8 cellular contexts compared by ENCODE assay signal in genomic region chr7:142873281-142873784, GRCh38. TPM values are rescaled to one million over a fixed set of nuclear protein-coding genes. Genes with fewer than 3 reads are reported as not detected.
A peak's percentile ranks its signal among the peaks of the same experiment; 100 is the strongest.
DNase-seq lines count a peak whose midpoint lies in the region; ATAC-seq and TF ChIP-seq lines count a peak whose summit lies in the region.

No MANE protein-coding gene starts in this region.

- TF ChIP-seq CTCF in cardiac muscle cell (IDR thresholded peaks at IDR 0.05; ENCODE audit: low read depth, low read length) (peak; percentile 49), WERI-Rb-1 (IDR thresholded peaks at IDR 0.05; ENCODE audit: low read depth, low read length) (peak; percentile 92), glutamatergic neuron (IDR thresholded peaks at IDR 0.05; ENCODE audit: partially characterized antibody, unreplicated experiment) (peak; percentile 53), upper lobe of right lung (IDR thresholded peaks at IDR 0.05) (peak; percentile 47)

- H3K27me3 Mint-ChIP-seq in glutamatergic neuron (ENCODE audit: unreplicated experiment) = peaks cover 1% of the 10 kb centered on the region

- no peak for ATAC-seq in left cardiac atrium
- ATAC-seq in HG03039 (IDR thresholded peaks at IDR 0.05; ENCODE audit: unreplicated experiment) = peak; percentile 56
- peak; percentile 39 for ATAC-seq in upper lobe of right lung

- H3K27ac ChIP-seq in cardiac muscle cell = no peak overlapping the region
- H3K27ac ChIP-seq in WERI-Rb-1 = no peak overlapping the region
- H3K27ac ChIP-seq in upper lobe of right lung = no peak overlapping the region

- H3K9me3 Mint-ChIP-seq in glutamatergic neuron (ENCODE audit: unreplicated experiment) = peaks cover 6% of the 10 kb centered on the region

- H3K27me3 ChIP-seq in cardiac muscle cell = no peaks in the 10 kb centered on the region
- no peaks in the 10 kb centered on the region for H3K27me3 ChIP-seq in WERI-Rb-1 (ENCODE audit: insufficient read depth, low read depth, severe bottlenecking)
- H3K27me3 ChIP-seq in upper lobe of right lung = no peaks in the 10 kb centered on the region

- no peaks in the 10 kb centered on the region for H3K36me3 ChIP-seq in cardiac muscle cell
- no peaks in the 10 kb centered on the region for H3K36me3 ChIP-seq in WERI-Rb-1
- no peaks in the 10 kb centered on the region for H3K36me3 ChIP-seq in upper lobe of right lung

- peaks cover 19% of the 10 kb centered on the region for H3K36me3 Mint-ChIP-seq in glutamatergic neuron (ENCODE audit: unreplicated experiment)

- H3K4me3 ChIP-seq in cardiac muscle cell = no peak overlapping the region
- no peak overlapping the region for H3K4me3 ChIP-seq in WERI-Rb-1 (ENCODE audit: low read depth, low read length)
- H3K4me3 ChIP-seq in upper lobe of right lung = no peak overlapping the region

- DNase-seq in cardiac muscle cell (ENCODE audit: low read depth in 1 of 2, low spot score in 1 of 2) (peak in 1 of 2 donors; percentile 16), left cardiac atrium (no peak), WERI-Rb-1 (peak; percentile 61), glutamatergic neuron (no peak), upper lobe of right lung (no peak), T-helper 9 cell (no peak), hypothalamus (lab: John Stamatoyannopoulos, UW) (no peak)

- H3K4me1 Mint-ChIP-seq in glutamatergic neuron (ENCODE audit: low read depth, unreplicated experiment) = no peaks in the 10 kb centered on the region

- H3K9me3 ChIP-seq in cardiac muscle cell (ENCODE audit: low read depth) (no peaks in the 10 kb centered on the region), WERI-Rb-1 (ENCODE audit: severe bottlenecking) (no peaks in the 10 kb centered on the region), upper lobe of right lung (no peaks in the 10 kb centered on the region)

- intact Hi-C loops in left cardiac atrium (cut with DNase I) (no loop called here), upper lobe of right lung (cut with DNase I) (no loop called here)

- no peaks in the 10 kb centered on the region for H3K4me1 ChIP-seq in cardiac muscle cell (ENCODE audit: low read depth)
- no peaks in the 10 kb centered on the region for H3K4me1 ChIP-seq in upper lobe of right lung

- H3K27ac Mint-ChIP-seq in glutamatergic neuron (ENCODE audit: unreplicated experiment) = no peak overlapping the region

- no peak overlapping the region for H3K4me3 Mint-ChIP-seq in glutamatergic neuron (ENCODE audit: unreplicated experiment)

RNA-seq across cellular contexts. Expression of gene TRPV6, which starts 12.2 kb away (rescaled TPM):
- total RNA-seq in cardiac muscle cell (0.11 and 1.9 TPM in 2 replicates), left cardiac atrium (under 1 TPM; 0.24 to 0.27 TPM), glutamatergic neuron (ENCODE audit: unreplicated experiment) (0.27 TPM), upper lobe of right lung (0.38 TPM)
- not detected in 2 replicates for polyA plus RNA-seq in cardiac muscle cell

RNA-seq across cellular contexts. Expression of gene EPHB6, which starts 18.5 kb away (rescaled TPM):
- total RNA-seq in cardiac muscle cell (11.2 and 27.7 TPM in 2 replicates), left cardiac atrium (10 to 100 TPM in 1 of 2 donors, 1 to 10 TPM in 1; 9.3 to 11.1 TPM), glutamatergic neuron (ENCODE audit: unreplicated experiment) (21.4 TPM), upper lobe of right lung (12.8 TPM)
- polyA plus RNA-seq in cardiac muscle cell = 15.7 and 25.4 TPM in 2 replicates

Comparison
In these comparisons a context has a peak if more than half of its experiments do, and no peak if none do; other contexts are left out.
1. ATAC-seq: peak in HG03039 (single experiment) and upper lobe of right lung (single experiment); none in left cardiac atrium (0 of 2).
2. Peak in every context shown above with its lines, with median percentiles within 50 percentile points of each other: CTCF ChIP-seq.